In the genomic region with DNA sequence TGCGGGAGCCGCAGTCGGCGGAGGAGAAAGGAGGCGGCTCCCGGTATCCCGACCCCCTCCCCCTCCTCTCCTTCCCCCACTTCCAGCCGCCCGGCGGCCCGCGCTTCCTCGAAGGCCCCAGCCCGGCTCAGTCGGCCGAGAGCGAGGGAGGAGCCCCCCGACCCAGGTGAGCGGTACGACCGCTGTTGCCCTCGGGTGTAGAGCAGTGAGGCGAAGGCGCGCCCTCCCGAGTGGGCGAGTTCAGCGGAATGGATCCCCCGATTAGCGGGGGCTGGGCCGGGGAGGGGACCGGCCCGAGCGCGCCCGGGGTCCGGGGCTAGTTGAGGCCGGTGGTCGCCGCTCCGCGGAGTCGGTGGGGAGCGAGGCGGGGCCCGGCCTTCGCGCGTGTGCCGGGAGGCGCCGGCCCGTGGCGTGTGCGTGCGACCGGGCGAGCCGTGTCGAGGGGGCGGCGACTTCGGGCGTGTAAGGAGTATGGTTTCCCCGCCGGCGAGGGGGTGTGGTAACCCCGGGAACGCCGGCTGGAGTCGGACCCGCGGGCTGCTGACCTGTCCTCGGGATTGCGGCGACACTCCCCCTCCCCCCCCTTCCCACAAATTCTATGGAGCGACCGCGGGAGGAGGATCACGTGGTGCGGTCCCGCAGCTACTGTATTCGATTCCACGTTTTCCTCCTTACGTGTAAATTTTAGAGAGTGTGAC, we compare ENCODE assay signal across 8 cellular contexts. TPM values are rescaled to one million over a fixed set of nuclear protein-coding genes. Genes with fewer than 3 reads are reported as not detected.
A peak's percentile ranks its signal among the peaks of the same experiment; 100 is the strongest.
DNase-seq lines count a peak whose midpoint lies in the region; ATAC-seq lines count a peak whose summit lies in the region.

No MANE protein-coding gene starts in this region.

- in situ Hi-C loops in Caki2 (cut with HindIII; ENCODE audit: low pct_unique_long_range_greater_than_20kb, low sequenced_read_pairs): no loop called here

- no peaks in the 10 kb centered on the region for H3K9me3 Mint-ChIP-seq in activated CD8-positive, alpha-beta T cell treated with anti-CD3 and anti-CD28 coated beads, Interleukin-2, amount 10 ng/mL, durations not matched to agents 7 days and 5 days (ENCODE audit: insufficient read depth)
- no peaks in the 10 kb centered on the region for H3K9me3 Mint-ChIP-seq in stimulated activated memory B cell treated with anti-CD40 and anti-IgM and Interleukin-4, amounts not matched to agents 10 μg/mL and 1 μg/mL and 100 μg/mL, for 72 hours

- H3K4me3 ChIP-seq in MG63 (peak overlapping the region; percentile 96), endocrine pancreas (ENCODE audit: control insufficient read depth, insufficient read depth, low read length) (peak overlapping the region; percentile 91), mononuclear cell (ENCODE audit: low read length) (peak overlapping the region; percentile 73)

- H3K4me1 ChIP-seq in endocrine pancreas (ENCODE audit: control insufficient read depth, insufficient read depth, low read length) (peaks cover 14% of the 10 kb centered on the region), mononuclear cell (ENCODE audit: insufficient read depth, low read length) (peaks cover 19% of the 10 kb centered on the region)

- H3K4me1 Mint-ChIP-seq in activated CD8-positive, alpha-beta T cell treated with anti-CD3 and anti-CD28 coated beads, Interleukin-2, amount 10 ng/mL, durations not matched to agents 7 days and 5 days (ENCODE audit: low read depth): peaks cover 20% of the 10 kb centered on the region
- peaks cover 33% of the 10 kb centered on the region for H3K4me1 Mint-ChIP-seq in stimulated activated memory B cell treated with anti-CD40 and anti-IgM and Interleukin-4, amounts not matched to agents 10 μg/mL and 1 μg/mL and 100 μg/mL, for 72 hours

- peak; percentile 62 for DNase-seq in Caki2 (ENCODE audit: low read depth)
- DNase-seq in MG63: peak; percentile 66
- peak; percentile 52 for DNase-seq in activated CD8-positive, alpha-beta T cell treated with anti-CD3 and anti-CD28 coated beads, Interleukin-2, amount 10 ng/mL, durations not matched to agents 7 days and 5 days

- POLR2A ChIA-PET in activated CD8-positive, alpha-beta T cell treated with anti-CD3 and anti-CD28 coated beads, Interleukin-2, amount 10 ng/mL, durations not matched to agents 7 days and 5 days (lab: Charles Lee): no interaction called here

- CTCF ChIA-PET in activated CD8-positive, alpha-beta T cell treated with anti-CD3 and anti-CD28 coated beads, Interleukin-2, amount 10 ng/mL, durations not matched to agents 7 days and 5 days (lab: Charles Lee): no interaction called here

- H3K27me3 ChIP-seq in MG63 (no peaks in the 10 kb centered on the region), endocrine pancreas (ENCODE audit: control insufficient read depth, insufficient read depth, low read length) (no peaks in the 10 kb centered on the region), mononuclear cell (ENCODE audit: insufficient read depth, low read length) (no peaks in the 10 kb centered on the region)

- H3K36me3 Mint-ChIP-seq in activated CD8-positive, alpha-beta T cell treated with anti-CD3 and anti-CD28 coated beads, Interleukin-2, amount 10 ng/mL, durations not matched to agents 7 days and 5 days (ENCODE audit: low read depth): peaks cover 4% of the 10 kb centered on the region
- H3K36me3 Mint-ChIP-seq in stimulated activated memory B cell treated with anti-CD40 and anti-IgM and Interleukin-4, amounts not matched to agents 10 μg/mL and 1 μg/mL and 100 μg/mL, for 72 hours: peaks cover 11% of the 10 kb centered on the region

- ATAC-seq in GM21737 (IDR thresholded peaks at IDR 0.05; ENCODE audit: unreplicated experiment): peak; percentile 25
- ATAC-seq in activated CD8-positive, alpha-beta T cell treated with anti-CD3 and anti-CD28 coated beads, Interleukin-2, amount 10 ng/mL, durations not matched to agents 7 days and 5 days: peak; percentile 57
- ATAC-seq in stimulated activated memory B cell treated with anti-CD40 and anti-IgM and Interleukin-4, amounts not matched to agents 10 μg/mL and 1 μg/mL and 100 μg/mL, for 72 hours: peak; percentile 81
- no peak for ATAC-seq in HG02610 (IDR thresholded peaks at IDR 0.05; ENCODE audit: unreplicated experiment)

- peak overlapping the region; percentile 99 for H3K9ac ChIP-seq in endocrine pancreas (ENCODE audit: control insufficient read depth, insufficient read depth, low read length)

- H3K27me3 Mint-ChIP-seq in activated CD8-positive, alpha-beta T cell treated with anti-CD3 and anti-CD28 coated beads, Interleukin-2, amount 10 ng/mL, durations not matched to agents 7 days and 5 days (ENCODE audit: low read depth): peaks cover 22% of the 10 kb centered on the region
- H3K27me3 Mint-ChIP-seq in stimulated activated memory B cell treated with anti-CD40 and anti-IgM and Interleukin-4, amounts not matched to agents 10 μg/mL and 1 μg/mL and 100 μg/mL, for 72 hours: no peaks in the 10 kb centered on the region

- H3K9me3 ChIP-seq in MG63: no peaks in the 10 kb centered on the region
- no peaks in the 10 kb centered on the region for H3K9me3 ChIP-seq in endocrine pancreas (ENCODE audit: control insufficient read depth, low read length)
- H3K9me3 ChIP-seq in mononuclear cell (ENCODE audit: low read depth, low read length): no peaks in the 10 kb centered on the region

- peak overlapping the region; percentile 91 for H3K4me3 Mint-ChIP-seq in activated CD8-positive, alpha-beta T cell treated with anti-CD3 and anti-CD28 coated beads, Interleukin-2, amount 10 ng/mL, durations not matched to agents 7 days and 5 days
- H3K4me3 Mint-ChIP-seq in stimulated activated memory B cell treated with anti-CD40 and anti-IgM and Interleukin-4, amounts not matched to agents 10 μg/mL and 1 μg/mL and 100 μg/mL, for 72 hours: peak overlapping the region; percentile 99

- H3K27ac Mint-ChIP-seq in activated CD8-positive, alpha-beta T cell treated with anti-CD3 and anti-CD28 coated beads, Interleukin-2, amount 10 ng/mL, durations not matched to agents 7 days and 5 days: peak overlapping the region; percentile 90
- peak overlapping the region; percentile 99 for H3K27ac Mint-ChIP-seq in stimulated activated memory B cell treated with anti-CD40 and anti-IgM and Interleukin-4, amounts not matched to agents 10 μg/mL and 1 μg/mL and 100 μg/mL, for 72 hours

- H3K36me3 ChIP-seq in MG63: peaks cover 3% of the 10 kb centered on the region; the same call in 1 of the 2 replicates
- no peaks in the 10 kb centered on the region for H3K36me3 ChIP-seq in endocrine pancreas (ENCODE audit: control insufficient read depth, insufficient read depth, low read length)

RNA-seq across cellular contexts. Expression of gene RIMKLB, which starts 0.5 kb away (rescaled TPM):
- total RNA-seq in Caki2 (2014; rRNA removed; shearing (Covaris generic); ENCODE audit: low replicate concordance): 12.4 and 12.6 TPM in 2 replicates
- 7.0 and 10.0 TPM in 2 replicates for total RNA-seq in MG63 (2014; rRNA removed; shearing (Covaris generic); ENCODE audit: low replicate concordance)
- total RNA-seq in activated CD8-positive, alpha-beta T cell treated with anti-CD3 and anti-CD28 coated beads, Interleukin-2, amount 10 ng/mL, durations not matched to agents 7 days and 5 days: 1 to 10 TPM; 7.9 to 9.0 TPM
- 8.3 TPM for total RNA-seq in mononuclear cell

RNA-seq across cellular contexts. Expression of gene MFAP5, which starts 35.7 kb away (rescaled TPM):
- not detected in 2 replicates for total RNA-seq in Caki2 (2014; rRNA removed; shearing (Covaris generic); ENCODE audit: low replicate concordance)
- 39.0 and 54.5 TPM in 2 replicates for total RNA-seq in MG63 (2014; rRNA removed; shearing (Covaris generic); ENCODE audit: low replicate concordance)
- total RNA-seq in activated CD8-positive, alpha-beta T cell treated with anti-CD3 and anti-CD28 coated beads, Interleukin-2, amount 10 ng/mL, durations not matched to agents 7 days and 5 days: not detected
- total RNA-seq in mononuclear cell: not detected

Comparison
In these comparisons a context has a peak if more than half of its experiments do, and no peak if none do; other contexts are left out.
1. RNA of gene MFAP5, which starts 35.7 kb away (total RNA-seq): 39.0 to 54.5 TPM in MG63; not detected in activated CD8-positive, alpha-beta T cell treated with anti-CD3 and anti-CD28 coated beads, Interleukin-2, amount 10 ng/mL, durations not matched to agents 7 days and 5 days, not detected in Caki2 and not detected in mononuclear cell (single experiment); every median in the first group is over 10 times any median in the second.
2. Peak in every context shown above with its lines, with median percentiles within 50 percentile points of each other: DNase-seq and H3K4me3 ChIP-seq.